ENCODE assay signal across 1 cellular context in the genomic region with DNA sequence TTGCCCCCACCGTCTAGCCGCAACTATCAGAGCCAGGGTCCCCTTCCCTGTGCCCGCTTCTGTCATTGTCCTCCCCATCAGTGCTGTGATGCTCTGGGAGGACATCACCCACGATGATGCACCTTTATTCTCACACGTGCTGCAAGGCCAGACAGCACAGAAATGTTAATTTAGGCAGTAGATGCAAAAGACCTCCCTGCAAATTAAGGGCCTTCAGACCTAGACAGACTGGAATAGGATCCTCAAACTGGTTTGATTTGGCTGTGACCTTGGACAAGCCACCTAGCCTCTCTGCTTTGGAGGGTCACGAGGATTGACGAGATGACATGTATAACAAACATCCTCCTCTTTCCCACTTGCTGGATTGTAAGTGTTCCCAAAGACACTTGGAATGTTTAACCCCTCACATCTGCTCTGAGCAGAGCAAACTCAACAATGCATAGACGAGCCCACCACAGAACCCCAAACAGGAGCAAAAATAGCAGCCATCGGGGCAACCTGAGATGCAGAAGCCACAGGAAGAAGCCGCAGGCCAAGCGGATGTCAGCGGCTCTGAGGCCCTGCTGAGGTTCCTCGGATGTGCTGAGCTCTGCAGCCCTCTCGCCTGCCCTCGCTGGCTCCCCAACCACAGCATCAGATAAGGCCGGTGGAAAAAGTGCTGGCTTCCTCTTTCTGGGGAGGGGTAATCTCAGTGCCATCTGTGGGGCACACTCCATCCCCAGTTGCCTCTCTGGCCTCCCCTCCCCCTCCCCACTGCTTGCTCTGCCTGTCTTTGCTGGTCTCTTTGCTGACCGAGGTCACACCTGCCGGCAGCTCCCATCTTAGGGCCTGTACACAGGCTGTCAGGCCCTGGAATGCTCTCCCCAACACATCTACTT.
TF ChIP-seq lines count a peak whose summit lies in the region.

No MANE protein-coding gene starts in this region.

TF ChIP-seq in GM23338, 12 proteins besides CTCF, POLR2A, EP300 and RAD21 (continued from another document):
- TF ChIP-seq, protein P1, sequence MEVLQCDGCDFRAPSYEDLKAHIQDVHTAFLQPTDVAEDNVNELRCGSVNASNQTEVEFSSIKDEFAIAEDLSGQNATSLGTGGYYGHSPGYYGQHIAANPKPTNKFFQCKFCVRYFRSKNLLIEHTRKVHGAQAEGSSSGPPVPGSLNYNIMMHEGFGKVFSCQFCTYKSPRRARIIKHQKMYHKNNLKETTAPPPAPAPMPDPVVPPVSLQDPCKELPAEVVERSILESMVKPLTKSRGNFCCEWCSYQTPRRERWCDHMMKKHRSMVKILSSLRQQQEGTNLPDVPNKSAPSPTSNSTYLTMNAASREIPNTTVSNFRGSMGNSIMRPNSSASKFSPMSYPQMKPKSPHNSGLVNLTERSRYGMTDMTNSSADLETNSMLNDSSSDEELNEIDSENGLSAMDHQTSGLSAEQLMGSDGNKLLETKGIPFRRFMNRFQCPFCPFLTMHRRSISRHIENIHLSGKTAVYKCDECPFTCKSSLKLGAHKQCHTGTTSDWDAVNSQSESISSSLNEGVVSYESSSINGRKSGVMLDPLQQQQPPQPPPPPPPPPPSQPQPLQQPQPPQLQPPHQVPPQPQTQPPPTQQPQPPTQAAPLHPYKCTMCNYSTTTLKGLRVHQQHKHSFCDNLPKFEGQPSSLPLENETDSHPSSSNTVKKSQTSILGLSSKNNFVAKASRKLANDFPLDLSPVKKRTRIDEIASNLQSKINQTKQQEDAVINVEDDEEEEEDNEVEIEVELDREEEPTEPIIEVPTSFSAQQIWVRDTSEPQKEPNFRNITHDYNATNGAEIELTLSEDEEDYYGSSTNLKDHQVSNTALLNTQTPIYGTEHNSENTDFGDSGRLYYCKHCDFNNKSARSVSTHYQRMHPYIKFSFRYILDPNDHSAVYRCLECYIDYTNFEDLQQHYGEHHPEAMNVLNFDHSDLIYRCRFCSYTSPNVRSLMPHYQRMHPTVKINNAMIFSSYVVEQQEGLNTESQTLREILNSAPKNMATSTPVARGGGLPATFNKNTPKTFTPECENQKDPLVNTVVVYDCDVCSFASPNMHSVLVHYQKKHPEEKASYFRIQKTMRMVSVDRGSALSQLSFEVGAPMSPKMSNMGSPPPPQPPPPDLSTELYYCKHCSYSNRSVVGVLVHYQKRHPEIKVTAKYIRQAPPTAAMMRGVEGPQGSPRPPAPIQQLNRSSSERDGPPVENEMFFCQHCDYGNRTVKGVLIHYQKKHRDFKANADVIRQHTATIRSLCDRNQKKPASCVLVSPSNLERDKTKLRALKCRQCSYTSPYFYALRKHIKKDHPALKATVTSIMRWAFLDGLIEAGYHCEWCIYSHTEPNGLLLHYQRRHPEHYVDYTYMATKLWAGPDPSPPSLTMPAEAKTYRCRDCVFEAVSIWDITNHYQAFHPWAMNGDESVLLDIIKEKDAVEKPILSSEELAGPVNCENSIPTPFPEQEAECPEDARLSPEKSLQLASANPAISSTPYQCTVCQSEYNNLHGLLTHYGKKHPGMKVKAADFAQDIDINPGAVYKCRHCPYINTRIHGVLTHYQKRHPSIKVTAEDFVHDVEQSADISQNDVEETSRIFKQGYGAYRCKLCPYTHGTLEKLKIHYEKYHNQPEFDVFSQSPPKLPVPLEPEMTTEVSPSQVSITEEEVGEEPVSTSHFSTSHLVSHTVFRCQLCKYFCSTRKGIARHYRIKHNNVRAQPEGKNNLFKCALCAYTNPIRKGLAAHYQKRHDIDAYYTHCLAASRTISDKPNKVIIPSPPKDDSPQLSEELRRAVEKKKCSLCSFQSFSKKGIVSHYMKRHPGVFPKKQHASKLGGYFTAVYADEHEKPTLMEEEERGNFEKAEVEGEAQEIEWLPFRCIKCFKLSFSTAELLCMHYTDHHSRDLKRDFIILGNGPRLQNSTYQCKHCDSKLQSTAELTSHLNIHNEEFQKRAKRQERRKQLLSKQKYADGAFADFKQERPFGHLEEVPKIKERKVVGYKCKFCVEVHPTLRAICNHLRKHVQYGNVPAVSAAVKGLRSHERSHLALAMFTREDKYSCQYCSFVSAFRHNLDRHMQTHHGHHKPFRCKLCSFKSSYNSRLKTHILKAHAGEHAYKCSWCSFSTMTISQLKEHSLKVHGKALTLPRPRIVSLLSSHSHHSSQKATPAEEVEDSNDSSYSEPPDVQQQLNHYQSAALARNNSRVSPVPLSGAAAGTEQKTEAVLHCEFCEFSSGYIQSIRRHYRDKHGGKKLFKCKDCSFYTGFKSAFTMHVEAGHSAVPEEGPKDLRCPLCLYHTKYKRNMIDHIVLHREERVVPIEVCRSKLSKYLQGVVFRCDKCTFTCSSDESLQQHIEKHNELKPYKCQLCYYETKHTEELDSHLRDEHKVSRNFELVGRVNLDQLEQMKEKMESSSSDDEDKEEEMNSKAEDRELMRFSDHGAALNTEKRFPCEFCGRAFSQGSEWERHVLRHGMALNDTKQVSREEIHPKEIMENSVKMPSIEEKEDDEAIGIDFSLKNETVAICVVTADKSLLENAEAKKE (CRISPR knock-in tag; IDR thresholded peaks at IDR 0.05) = no peak
- TF ChIP-seq JUNB (IDR thresholded peaks at IDR 0.05; ENCODE audit: unreplicated experiment) = no peak
